Comparison of ENCODE assay signal across 1 cellular context in genomic region chr21:14453964-14454641, GRCh38.
TF ChIP-seq lines count a peak whose summit lies in the region.

No MANE protein-coding gene starts in this region.

TF ChIP-seq in GM23338, 12 proteins besides CTCF, POLR2A, EP300 and RAD21 (continued from another document):
- TF ChIP-seq ZNF462 (CRISPR knock-in tag; IDR thresholded peaks at IDR 0.05), result no peak
